ENCODE assay signal across 9 cellular contexts in genomic region chr20:4949833-4950178, GRCh38. TPM values are rescaled to one million over a fixed set of nuclear protein-coding genes. Genes with fewer than 3 reads are reported as not detected.
A peak's percentile ranks its signal among the peaks of the same experiment; 100 is the strongest.
DNase-seq lines count a peak whose midpoint lies in the region; ATAC-seq, FAIRE-seq and TF ChIP-seq lines count a peak whose summit lies in the region.
"Had no signal": no experiment of that assay in that cellular context is flagged by ENCODE, and none has a peak within 500 bp of the region (broad histone marks: within the 10 kb centered on the region; RNA-seq: fewer than 3 reads in every experiment).

No MANE protein-coding gene starts in this region.

- DNase-seq in NCI-H2107 treated with DMSO at 0.1 percent for 48 hours (lab: John Stamatoyannopoulos, UW; ENCODE audit: unreplicated experiment) (peak; percentile 20), NCI-H2107 (lab: John Stamatoyannopoulos, UW) (no peak), GM23248 (peak; percentile 81), bronchial epithelial cell (ENCODE audit: low read depth) (peak; percentile 38), kidney tubule cell (ENCODE audit: low spot score) (peak; percentile 56), upper lobe of left lung (no peak), NCI-H2029 treated with DMSO at 0.1 percent for 48 hours (lab: John Stamatoyannopoulos, UW) (no peak)

- peak; percentile 69 to 83 for ATAC-seq in upper lobe of left lung (ENCODE audit: low FRiP score in 2 of 2)

- in situ Hi-C loops in GM23248 (cut with MboI) = loop anchor here (25.0 kb wide), 1 partner anchor 338 kb away; no protein-coding TSS in a partner anchor

- no peak overlapping the region for H3K27ac ChIP-seq in GM23248
- H3K27ac ChIP-seq in OCI-LY3 (ENCODE audit: low read length) = no peak overlapping the region
- peak overlapping the region in 1 of 4 donors; percentile 22 for H3K27ac ChIP-seq in upper lobe of left lung
- H3K27ac ChIP-seq: BLaER1 had no signal

- no peak overlapping the region for H3K9ac ChIP-seq in GM23248
- H3K9ac ChIP-seq in OCI-LY3 (ENCODE audit: low read length) = peak overlapping the region; percentile 14; the same call in 1 of the 2 replicates
- H3K9ac ChIP-seq: BLaER1 had no signal

- no peaks in the 10 kb centered on the region for H3K9me2 ChIP-seq in GM23248 (ENCODE audit: insufficient read depth)

- H2AFZ ChIP-seq in GM23248 (no peak overlapping the region), OCI-LY3 (ENCODE audit: low read depth, low read length) (no peak overlapping the region)

- H3F3A ChIP-seq in GM23248 (ENCODE audit: insufficient read depth) = peaks cover 35% of the 10 kb centered on the region

- TF ChIP-seq POLR2A in upper lobe of left lung (IDR thresholded peaks at IDR 0.05) = no peak

- H3K4me2 ChIP-seq in GM23248 (ENCODE audit: unreplicated experiment) (no peak overlapping the region), OCI-LY3 (ENCODE audit: low read length) (peak overlapping the region; percentile 84)
- H3K4me2 ChIP-seq: BLaER1 had no signal

- peak; percentile 96 for TF ChIP-seq CTCF in OCI-LY3 (IDR thresholded peaks at IDR 0.05; ENCODE audit: low read depth, low read length)
- TF ChIP-seq CTCF in bronchial epithelial cell (IDR thresholded peaks at IDR 0.05; ENCODE audit: insufficient read depth, low read length, severe bottlenecking) = peak; percentile 56
- TF ChIP-seq CTCF in upper lobe of left lung (IDR thresholded peaks at IDR 0.05) = peak; percentile 47 to 83 (median 68)

- H3K79me2 ChIP-seq in GM23248 (ENCODE audit: insufficient read depth) = 0 out of 2 replicates have a peak, but pooled peaks cover 11% of the 10 kb centered on the region
- H3K79me2 ChIP-seq in OCI-LY3 (ENCODE audit: low read length) = peaks cover 7% of the 10 kb centered on the region; the same call in 1 of the 2 replicates

- H3K9me3 ChIP-seq in GM23248 (ENCODE audit: low read depth) = no peaks in the 10 kb centered on the region
- no peaks in the 10 kb centered on the region for H3K9me3 ChIP-seq in OCI-LY3 (ENCODE audit: insufficient read depth, low read length)
- no peaks in the 10 kb centered on the region for H3K9me3 ChIP-seq in upper lobe of left lung

- 56 to 65% methylated on average over 6 of the region's 6 CpGs for WGBS in GM23248 (ENCODE audit: low coverage in 1 of 2, low lambda C conversion rate in 2 of 2, missing lambda C conversion rate in 2 of 2), 2 experiments
- WGBS in upper lobe of left lung, 2 donors = 23 to 51% methylated on average over 6 of the region's 6 CpGs

- H4K20me1 ChIP-seq in GM23248 (ENCODE audit: insufficient read depth) (no peaks in the 10 kb centered on the region), OCI-LY3 (ENCODE audit: insufficient read depth, low read length) (no peaks in the 10 kb centered on the region)

- no peak overlapping the region for H3K4me3 ChIP-seq in GM23248
- peak overlapping the region; percentile 64 for H3K4me3 ChIP-seq in OCI-LY3 (ENCODE audit: low read length)
- H3K4me3 ChIP-seq in bronchial epithelial cell (ENCODE audit: low read depth, low read length) = no peak overlapping the region
- peak overlapping the region in 1 of 4 donors; percentile 6 for H3K4me3 ChIP-seq in upper lobe of left lung
- H3K4me3 ChIP-seq: BLaER1 had no signal

- H3K36me3 ChIP-seq in GM23248 (ENCODE audit: low read depth) (no peaks in the 10 kb centered on the region), OCI-LY3 (replicated peaks; ENCODE audit: low read depth, low read length) (peaks cover 17% of the 10 kb centered on the region), bronchial epithelial cell (ENCODE audit: control insufficient read depth, insufficient read depth, low read length) (no peaks in the 10 kb centered on the region), upper lobe of left lung (peaks cover 0 to 8% (median 0%) of the 10 kb centered on the region in 4 donors)

- no peak for FAIRE-seq in bronchial epithelial cell (lab: Jason Lieb, UNC)

- peaks cover 29% of the 10 kb centered on the region for H3K4me1 ChIP-seq in GM23248 (ENCODE audit: insufficient read depth)
- peaks cover 47% of the 10 kb centered on the region for H3K4me1 ChIP-seq in OCI-LY3 (ENCODE audit: low read length)
- peaks cover 9 to 39% (median 20%) of the 10 kb centered on the region in 4 donors for H3K4me1 ChIP-seq in upper lobe of left lung
- H3K4me1 ChIP-seq: BLaER1 had no signal

- no peaks in the 10 kb centered on the region for H3K27me3 ChIP-seq in GM23248 (replicated peaks; ENCODE audit: insufficient read depth)
- peaks cover 20% of the 10 kb centered on the region for H3K27me3 ChIP-seq in OCI-LY3 (ENCODE audit: low read depth, low read length)
- no peaks in the 10 kb centered on the region for H3K27me3 ChIP-seq in bronchial epithelial cell (ENCODE audit: control insufficient read depth, insufficient read depth, low read length)
- H3K27me3 ChIP-seq in upper lobe of left lung = no peaks in the 10 kb centered on the region
- H3K27me3 ChIP-seq: BLaER1 had no signal

- TF ChIP-seq EP300 in upper lobe of left lung (IDR thresholded peaks at IDR 0.05) = no peak

RNA-seq across cellular contexts. Expression of gene SLC23A2, which starts 51.5 kb away (rescaled TPM):
- 9.6 and 11.0 TPM in 2 replicates for total RNA-seq in GM23248 (2014; rRNA removed; shearing (Covaris generic))
- 5.8 and 5.9 TPM in 2 replicates for polyA plus RNA-seq in GM23248 (2016; fragmentation: Nextera tagmentation; extraction: Ambion mirVana)
- total RNA-seq in bronchial epithelial cell = 6.8 and 7.6 TPM in 2 replicates
- total RNA-seq in upper lobe of left lung = 10 to 100 TPM; 13.1 to 26.2 (median 19.2) TPM

Comparison
In these comparisons a context has a peak if more than half of its experiments do, and no peak if none do; other contexts are left out.
1. DNase-seq: peak in NCI-H2107 treated with DMSO at 0.1 percent for 48 hours (single experiment), GM23248 (single experiment), bronchial epithelial cell (single experiment) and kidney tubule cell (single experiment); none in NCI-H2107 (single experiment), upper lobe of left lung (0 of 2) and NCI-H2029 treated with DMSO at 0.1 percent for 48 hours (single experiment).
2. Peak in every context shown above with its lines, with median percentiles within 50 percentile points of each other: CTCF ChIP-seq.